ENCODE assay signal across 38 cellular contexts in the genomic region with DNA sequence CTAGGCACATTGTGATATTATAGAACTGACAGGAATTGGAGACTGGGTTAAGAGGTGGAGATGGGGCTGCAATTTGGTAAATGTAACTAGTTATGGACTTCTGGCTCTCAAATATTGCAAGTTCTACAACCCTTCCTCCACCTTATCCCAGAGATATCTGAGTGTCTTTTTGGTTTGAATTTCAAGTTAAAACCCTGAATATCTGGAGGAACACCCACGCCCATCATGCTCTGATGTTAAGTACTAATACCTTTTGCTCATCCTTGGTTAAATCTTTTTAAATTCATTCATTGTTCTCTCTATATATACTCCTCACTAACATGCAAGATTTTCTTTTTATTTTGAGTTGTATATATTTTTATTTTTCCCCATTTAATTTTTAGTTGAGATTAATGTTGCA. TPM values are rescaled to one million over a fixed set of nuclear protein-coding genes. Genes with fewer than 3 reads are reported as not detected.
"Had no signal": no experiment of that assay in that cellular context is flagged by ENCODE, and none has a peak within 500 bp of the region (broad histone marks: within the 10 kb centered on the region; RNA-seq: fewer than 3 reads in every experiment).

No MANE protein-coding gene starts in this region.

- FAIRE-seq: astrocyte, bronchial epithelial cell had no signal

- H3K36me3 ChIP-seq: adrenal gland, ascending aorta, breast epithelium, cardiac muscle cell had no signal

- H3K9me3 Mint-ChIP-seq: activated naive CD4-positive, alpha-beta T cell treated with anti-CD3 and anti-CD28 coated beads for 36 hours; activated naive CD4-positive, alpha-beta T cell treated with anti-CD3 and anti-CD28 coated beads, Interleukin-2, amount 10 ng/mL, durations not matched to agents 7 days and 5 days; activated naive CD4-positive, alpha-beta T cell treated with anti-CD3 and anti-CD28 coated beads, Interleukin-2, amount 50 U/mL, for 24 hours; activated naive CD8-positive, alpha-beta T cell treated with anti-CD3 and anti-CD28 coated beads for 36 hours; activated naive CD8-positive, alpha-beta T cell treated with anti-CD3 and anti-CD28 coated beads, Interleukin-2, amount 10 ng/mL, durations not matched to agents 7 days and 5 days; activated naive CD8-positive, alpha-beta T cell treated with anti-CD3 and anti-CD28 coated beads, Interleukin-2, amount 50 U/mL, for 24 hours; activated T-cell treated with anti-CD3 and anti-CD28 coated beads, Interleukin-2, amount 50 U/mL, for 24 hours; activated T-cell treated with anti-CD3 and anti-CD28 coated beads, Interleukin-2, amount 50 U/mL, for 4 hours; activated T-cell treated with anti-CD3 and anti-CD28 coated beads, Interleukin-2, amount 50 U/mL, for 72 hours; activated T-helper 1 cell treated with anti-CD3 and anti-CD28 coated beads, Interleukin-12 subunit alpha, Interleukin-12 subunit beta, Interleukin-2, Interleukin-4 antibody, amounts not matched to agents 30 ng/mL and 10 ng/mL and 1 ng/mL, durations not matched to agents 14 hours and 24 hours and 36 hours; activated T-helper 17 cell treated with anti-CD3 and anti-CD28 coated beads, Interleukin-2, amount 50 U/mL, for 72 hours; activated T-helper 2 cell treated with anti-CD3 and anti-CD28 coated beads, Interferon-gamma antibody, Interleukin-2, Interleukin-4, amounts not matched to agents 10 μg/mL and 5 μg/mL and 100 μg/mL, durations not matched to agents 14 hours and 24 hours and 36 hours; central memory CD8-positive, alpha-beta T cell had no signal

- H3K27ac Mint-ChIP-seq: activated naive CD4-positive, alpha-beta T cell treated with anti-CD3 and anti-CD28 coated beads for 36 hours; activated naive CD4-positive, alpha-beta T cell treated with anti-CD3 and anti-CD28 coated beads, Interleukin-2, amount 10 ng/mL, durations not matched to agents 7 days and 5 days; activated naive CD4-positive, alpha-beta T cell treated with anti-CD3 and anti-CD28 coated beads, Interleukin-2, amount 50 U/mL, for 24 hours; activated naive CD4-positive, alpha-beta T cell treated with anti-CD3 and anti-CD28 coated beads, Interleukin-2, amount 50 U/mL, for 72 hours; activated naive CD8-positive, alpha-beta T cell; activated naive CD8-positive, alpha-beta T cell treated with anti-CD3 and anti-CD28 coated beads for 36 hours; activated naive CD8-positive, alpha-beta T cell treated with anti-CD3 and anti-CD28 coated beads, Interleukin-2, amount 10 ng/mL, durations not matched to agents 7 days and 5 days; activated naive CD8-positive, alpha-beta T cell treated with anti-CD3 and anti-CD28 coated beads, Interleukin-2, amount 50 U/mL, for 24 hours; activated T-cell treated with anti-CD3 and anti-CD28 coated beads, Interleukin-2, amount 50 U/mL, for 24 hours; activated T-cell treated with anti-CD3 and anti-CD28 coated beads, Interleukin-2, amount 50 U/mL, for 72 hours; activated T-helper 1 cell treated with anti-CD3 and anti-CD28 coated beads, Interleukin-12 subunit alpha, Interleukin-12 subunit beta, Interleukin-2, Interleukin-4 antibody, amounts not matched to agents 30 ng/mL and 10 ng/mL and 1 ng/mL, durations not matched to agents 14 hours and 24 hours and 36 hours; activated T-helper 17 cell treated with anti-CD3 and anti-CD28 coated beads, Interleukin-2, amount 50 U/mL, for 72 hours; activated T-helper 2 cell treated with anti-CD3 and anti-CD28 coated beads, Interferon-gamma antibody, Interleukin-2, Interleukin-4, amounts not matched to agents 10 μg/mL and 5 μg/mL and 100 μg/mL, durations not matched to agents 14 hours and 24 hours and 36 hours; brain had no signal

- DNase-seq: activated effector memory CD4-positive, alpha-beta T cell treated with anti-CD3 and anti-CD28 coated beads, Interleukin-2, amount 50 U/mL, for 16 hours; activated effector memory CD4-positive, alpha-beta T cell treated with Interleukin-2 at 50 U/mL for 16 hours; activated gamma-delta T cell; activated gamma-delta T cell treated with Interleukin-2 at 50 U/mL for 16 hours; activated naive CD4-positive, alpha-beta T cell; activated naive CD4-positive, alpha-beta T cell treated with anti-CD3 and anti-CD28 coated beads for 36 hours; activated naive CD4-positive, alpha-beta T cell treated with anti-CD3 and anti-CD28 coated beads, Interleukin-2, amount 10 ng/mL, durations not matched to agents 7 days and 5 days; activated naive CD4-positive, alpha-beta T cell treated with anti-CD3 and anti-CD28 coated beads, Interleukin-2, amount 50 U/mL, for 16 hours; activated naive CD4-positive, alpha-beta T cell treated with Interleukin-2 at 50 U/mL for 16 hours; activated naive CD8-positive, alpha-beta T cell treated with anti-CD3 and anti-CD28 coated beads for 36 hours; activated naive CD8-positive, alpha-beta T cell treated with anti-CD3 and anti-CD28 coated beads, Interleukin-2, amount 10 ng/mL, durations not matched to agents 7 days and 5 days; activated naive CD8-positive, alpha-beta T cell treated with anti-CD3 and anti-CD28 coated beads, Interleukin-2, amount 50 U/mL, for 24 hours; activated T-cell treated with anti-CD3 and anti-CD28 coated beads, Interleukin-2, amount 50 U/mL, for 1 hour; activated T-cell treated with anti-CD3 and anti-CD28 coated beads, Interleukin-2, amount 50 U/mL, for 24 hours; activated T-cell treated with anti-CD3 and anti-CD28 coated beads, Interleukin-2, amount 50 U/mL, for 4 hours; activated T-cell treated with anti-CD3 and anti-CD28 coated beads, Interleukin-2, amount 50 U/mL, for 48 hours; activated T-cell treated with anti-CD3 and anti-CD28 coated beads, Interleukin-2, amount 50 U/mL, for 72 hours; adrenal gland; amniotic stem cell; amygdala; anterior cingulate cortex; aorta; body of pancreas; central memory CD4-positive, alpha-beta T cell; cerebellar nuclear complex had no signal

- H3K4me3 Mint-ChIP-seq: activated naive CD4-positive, alpha-beta T cell treated with anti-CD3 and anti-CD28 coated beads for 36 hours; activated naive CD4-positive, alpha-beta T cell treated with anti-CD3 and anti-CD28 coated beads, Interleukin-2, amount 10 ng/mL, durations not matched to agents 7 days and 5 days; activated naive CD4-positive, alpha-beta T cell treated with anti-CD3 and anti-CD28 coated beads, Interleukin-2, amount 50 U/mL, for 24 hours; activated naive CD8-positive, alpha-beta T cell; activated naive CD8-positive, alpha-beta T cell treated with anti-CD3 and anti-CD28 coated beads for 36 hours; activated naive CD8-positive, alpha-beta T cell treated with anti-CD3 and anti-CD28 coated beads, Interleukin-2, amount 10 ng/mL, durations not matched to agents 7 days and 5 days; activated naive CD8-positive, alpha-beta T cell treated with anti-CD3 and anti-CD28 coated beads, Interleukin-2, amount 50 U/mL, for 24 hours; activated T-cell treated with anti-CD3 and anti-CD28 coated beads, Interleukin-2, amount 50 U/mL, for 24 hours; activated T-cell treated with anti-CD3 and anti-CD28 coated beads, Interleukin-2, amount 50 U/mL, for 4 hours; activated T-cell treated with anti-CD3 and anti-CD28 coated beads, Interleukin-2, amount 50 U/mL, for 72 hours; activated T-helper 1 cell treated with anti-CD3 and anti-CD28 coated beads, Interleukin-12 subunit alpha, Interleukin-12 subunit beta, Interleukin-2, Interleukin-4 antibody, amounts not matched to agents 30 ng/mL and 10 ng/mL and 1 ng/mL, durations not matched to agents 14 hours and 24 hours and 36 hours; activated T-helper 17 cell treated with anti-CD3 and anti-CD28 coated beads, Interleukin-2, amount 50 U/mL, for 72 hours; brain; central memory CD8-positive, alpha-beta T cell had no signal

- H3K4me1 Mint-ChIP-seq: activated naive CD4-positive, alpha-beta T cell treated with anti-CD3 and anti-CD28 coated beads, Interleukin-2, amount 10 ng/mL, durations not matched to agents 7 days and 5 days; activated naive CD4-positive, alpha-beta T cell treated with anti-CD3 and anti-CD28 coated beads, Interleukin-2, amount 50 U/mL, for 24 hours; activated naive CD8-positive, alpha-beta T cell treated with anti-CD3 and anti-CD28 coated beads for 36 hours; activated naive CD8-positive, alpha-beta T cell treated with anti-CD3 and anti-CD28 coated beads, Interleukin-2, amount 10 ng/mL, durations not matched to agents 7 days and 5 days; activated naive CD8-positive, alpha-beta T cell treated with anti-CD3 and anti-CD28 coated beads, Interleukin-2, amount 50 U/mL, for 24 hours; activated T-helper 17 cell treated with anti-CD3 and anti-CD28 coated beads, Interleukin-2, amount 50 U/mL, for 72 hours; brain; central memory CD8-positive, alpha-beta T cell had no signal

- H3K36me3 Mint-ChIP-seq: activated naive CD4-positive, alpha-beta T cell treated with anti-CD3 and anti-CD28 coated beads, Interleukin-2, amount 10 ng/mL, durations not matched to agents 7 days and 5 days; activated naive CD4-positive, alpha-beta T cell treated with anti-CD3 and anti-CD28 coated beads, Interleukin-2, amount 50 U/mL, for 24 hours; activated naive CD4-positive, alpha-beta T cell treated with anti-CD3 and anti-CD28 coated beads, Interleukin-2, amount 50 U/mL, for 72 hours; activated naive CD8-positive, alpha-beta T cell; activated naive CD8-positive, alpha-beta T cell treated with anti-CD3 and anti-CD28 coated beads for 36 hours; activated naive CD8-positive, alpha-beta T cell treated with anti-CD3 and anti-CD28 coated beads, Interleukin-2, amount 10 ng/mL, durations not matched to agents 7 days and 5 days; brain had no signal

- H3K4me3 ChIP-seq: adrenal gland, ascending aorta, body of pancreas, breast epithelium, cardiac muscle cell had no signal

- H3K27me3 Mint-ChIP-seq: activated naive CD4-positive, alpha-beta T cell treated with anti-CD3 and anti-CD28 coated beads, Interleukin-2, amount 10 ng/mL, durations not matched to agents 7 days and 5 days; activated naive CD8-positive, alpha-beta T cell treated with anti-CD3 and anti-CD28 coated beads for 36 hours; activated naive CD8-positive, alpha-beta T cell treated with anti-CD3 and anti-CD28 coated beads, Interleukin-2, amount 50 U/mL, for 24 hours had no signal

- ATAC-seq: activated naive CD4-positive, alpha-beta T cell treated with anti-CD3 and anti-CD28 coated beads, Interleukin-2, amount 50 U/mL, for 72 hours; activated naive CD8-positive, alpha-beta T cell treated with anti-CD3 and anti-CD28 coated beads, Interleukin-2, amount 50 U/mL, for 24 hours; activated T-cell treated with anti-CD3 and anti-CD28 coated beads, Interleukin-2, amount 50 U/mL, for 4 hours; activated T-cell treated with anti-CD3 and anti-CD28 coated beads, Interleukin-2, amount 50 U/mL, for 72 hours; activated T-helper 17 cell treated with anti-CD3 and anti-CD28 coated beads, Interleukin-2, amount 50 U/mL, for 72 hours; body of pancreas had no signal

- H3K27ac ChIP-seq: adrenal gland, ascending aorta, body of pancreas, breast epithelium, cardiac muscle cell had no signal

- H3K27me3 ChIP-seq: adrenal gland, ascending aorta, body of pancreas, breast epithelium, cardiac muscle cell had no signal

RNA-seq across cellular contexts. Expression of a gene that starts 28.9 kb away (rescaled TPM):
- total RNA-seq: activated naive CD4-positive, alpha-beta T cell treated with anti-CD3 and anti-CD28 coated beads for 36 hours; activated naive CD4-positive, alpha-beta T cell treated with anti-CD3 and anti-CD28 coated beads, Interleukin-2, amount 50 U/mL, for 72 hours; activated naive CD8-positive, alpha-beta T cell treated with anti-CD3 and anti-CD28 coated beads for 36 hours; activated naive CD8-positive, alpha-beta T cell treated with anti-CD3 and anti-CD28 coated beads, Interleukin-2, amount 10 ng/mL, durations not matched to agents 7 days and 5 days; activated T-cell treated with anti-CD3 and anti-CD28 coated beads, Interleukin-2, amount 50 U/mL, for 72 hours; activated T-helper 1 cell treated with anti-CD3 and anti-CD28 coated beads, Interleukin-12 subunit alpha, Interleukin-12 subunit beta, Interleukin-2, Interleukin-4 antibody, amounts not matched to agents 30 ng/mL and 10 ng/mL and 1 ng/mL, durations not matched to agents 14 hours and 24 hours and 36 hours; activated T-helper 2 cell treated with anti-CD3 and anti-CD28 coated beads, Interferon-gamma antibody, Interleukin-2, Interleukin-4, amounts not matched to agents 10 μg/mL and 5 μg/mL and 100 μg/mL, durations not matched to agents 14 hours and 24 hours and 36 hours; cardiac muscle cell had no signal
